1 cellular context compared by ENCODE assay signal in the genomic region with DNA sequence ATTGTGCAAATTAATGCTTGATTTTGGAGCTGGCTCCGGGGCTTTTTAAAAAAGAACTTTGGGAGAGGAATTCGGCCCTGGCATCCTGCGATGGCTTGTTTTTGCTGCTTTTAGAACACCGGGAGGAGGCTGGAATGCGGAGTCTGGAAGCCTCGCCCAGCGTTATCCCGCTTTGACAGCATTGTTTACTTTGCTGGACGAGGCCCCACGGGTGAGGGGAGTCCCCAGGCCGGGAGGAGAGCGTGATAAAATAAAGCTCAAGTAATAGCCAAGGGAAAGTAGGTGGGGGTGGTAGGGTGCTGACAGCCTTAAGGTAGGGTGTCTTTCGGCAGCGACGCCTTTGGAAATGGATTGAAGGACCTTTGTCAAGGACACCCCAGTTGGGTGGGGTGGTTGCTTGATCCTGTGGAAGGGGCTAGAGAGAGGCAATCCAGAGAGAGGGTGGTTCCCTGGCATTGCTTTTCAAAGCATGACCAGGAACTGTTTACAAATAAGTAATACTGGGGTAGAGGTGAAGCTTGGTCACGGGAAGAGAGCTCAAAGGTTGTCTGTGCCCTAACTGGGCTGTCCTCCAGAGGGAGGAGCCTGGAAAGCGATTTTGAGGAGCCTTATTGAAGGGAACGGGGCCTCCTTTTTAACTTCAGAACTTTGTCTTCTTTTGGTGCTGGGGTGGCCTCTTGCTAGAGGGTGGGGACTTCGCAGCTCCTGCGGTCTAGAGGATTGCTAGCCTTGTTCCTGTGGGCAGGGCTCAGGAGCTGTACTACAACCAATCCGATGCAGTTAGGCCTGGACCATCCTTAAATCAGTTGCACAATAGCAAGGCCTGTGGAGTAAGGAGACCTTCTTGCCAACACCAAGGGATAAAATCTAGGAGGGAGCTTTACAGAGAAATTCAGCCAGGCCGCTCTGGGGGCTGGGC.
TF ChIP-seq lines count a peak whose summit lies in the region.

No MANE protein-coding gene starts in this region.

TF ChIP-seq in HepG2, 621 proteins besides CTCF, POLR2A, EP300 and RAD21 (continued from another document and continues in another):
- TF ChIP-seq, protein P1, sequence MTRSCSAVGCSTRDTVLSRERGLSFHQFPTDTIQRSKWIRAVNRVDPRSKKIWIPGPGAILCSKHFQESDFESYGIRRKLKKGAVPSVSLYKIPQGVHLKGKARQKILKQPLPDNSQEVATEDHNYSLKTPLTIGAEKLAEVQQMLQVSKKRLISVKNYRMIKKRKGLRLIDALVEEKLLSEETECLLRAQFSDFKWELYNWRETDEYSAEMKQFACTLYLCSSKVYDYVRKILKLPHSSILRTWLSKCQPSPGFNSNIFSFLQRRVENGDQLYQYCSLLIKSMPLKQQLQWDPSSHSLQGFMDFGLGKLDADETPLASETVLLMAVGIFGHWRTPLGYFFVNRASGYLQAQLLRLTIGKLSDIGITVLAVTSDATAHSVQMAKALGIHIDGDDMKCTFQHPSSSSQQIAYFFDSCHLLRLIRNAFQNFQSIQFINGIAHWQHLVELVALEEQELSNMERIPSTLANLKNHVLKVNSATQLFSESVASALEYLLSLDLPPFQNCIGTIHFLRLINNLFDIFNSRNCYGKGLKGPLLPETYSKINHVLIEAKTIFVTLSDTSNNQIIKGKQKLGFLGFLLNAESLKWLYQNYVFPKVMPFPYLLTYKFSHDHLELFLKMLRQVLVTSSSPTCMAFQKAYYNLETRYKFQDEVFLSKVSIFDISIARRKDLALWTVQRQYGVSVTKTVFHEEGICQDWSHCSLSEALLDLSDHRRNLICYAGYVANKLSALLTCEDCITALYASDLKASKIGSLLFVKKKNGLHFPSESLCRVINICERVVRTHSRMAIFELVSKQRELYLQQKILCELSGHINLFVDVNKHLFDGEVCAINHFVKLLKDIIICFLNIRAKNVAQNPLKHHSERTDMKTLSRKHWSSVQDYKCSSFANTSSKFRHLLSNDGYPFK (CRISPR knock-in tag; IDR thresholded peaks at IDR 0.05; ENCODE audit: borderline replicate concordance) = peak; percentile 38; the same call in 1 of the 2 replicates
- TF ChIP-seq, protein P2, sequence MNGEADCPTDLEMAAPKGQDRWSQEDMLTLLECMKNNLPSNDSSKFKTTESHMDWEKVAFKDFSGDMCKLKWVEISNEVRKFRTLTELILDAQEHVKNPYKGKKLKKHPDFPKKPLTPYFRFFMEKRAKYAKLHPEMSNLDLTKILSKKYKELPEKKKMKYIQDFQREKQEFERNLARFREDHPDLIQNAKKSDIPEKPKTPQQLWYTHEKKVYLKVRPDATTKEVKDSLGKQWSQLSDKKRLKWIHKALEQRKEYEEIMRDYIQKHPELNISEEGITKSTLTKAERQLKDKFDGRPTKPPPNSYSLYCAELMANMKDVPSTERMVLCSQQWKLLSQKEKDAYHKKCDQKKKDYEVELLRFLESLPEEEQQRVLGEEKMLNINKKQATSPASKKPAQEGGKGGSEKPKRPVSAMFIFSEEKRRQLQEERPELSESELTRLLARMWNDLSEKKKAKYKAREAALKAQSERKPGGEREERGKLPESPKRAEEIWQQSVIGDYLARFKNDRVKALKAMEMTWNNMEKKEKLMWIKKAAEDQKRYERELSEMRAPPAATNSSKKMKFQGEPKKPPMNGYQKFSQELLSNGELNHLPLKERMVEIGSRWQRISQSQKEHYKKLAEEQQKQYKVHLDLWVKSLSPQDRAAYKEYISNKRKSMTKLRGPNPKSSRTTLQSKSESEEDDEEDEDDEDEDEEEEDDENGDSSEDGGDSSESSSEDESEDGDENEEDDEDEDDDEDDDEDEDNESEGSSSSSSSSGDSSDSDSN (CRISPR knock-in tag; IDR thresholded peaks at IDR 0.05) = peak; percentile 6; the same call in 1 of the 2 replicates
- TF ChIP-seq HMGXB3 (CRISPR knock-in tag; IDR thresholded peaks at IDR 0.05; ENCODE audit: borderline replicate concordance) = no peak
- TF ChIP-seq TMF1 (CRISPR knock-in tag; IDR thresholded peaks at IDR 0.05; ENCODE audit: low read depth) = no peak
- TF ChIP-seq HOXD1 (CRISPR knock-in tag; IDR thresholded peaks at IDR 0.05) = no peak
- TF ChIP-seq ETV5 (CRISPR knock-in tag; IDR thresholded peaks at IDR 0.05; ENCODE audit: borderline replicate concordance) = no peak
- TF ChIP-seq FOXP1 (IDR thresholded peaks at IDR 0.05) = 0 out of 2 replicates have a peak, but pooled peaks have one; percentile 34
- peak; percentile 81 for TF ChIP-seq FOXP1 (CRISPR knock-in tag; IDR thresholded peaks at IDR 0.05)
- TF ChIP-seq ZNF17 (CRISPR knock-in tag; IDR thresholded peaks at IDR 0.05) = no peak
- TF ChIP-seq ZNF30 (CRISPR knock-in tag; IDR thresholded peaks at IDR 0.05) = no peak
- TF ChIP-seq HNF4G (IDR thresholded peaks at IDR 0.05; ENCODE audit: borderline replicate concordance, low read depth, low read length) = peak; percentile 59
- TF ChIP-seq HNF4G (CRISPR knock-in tag; IDR thresholded peaks at IDR 0.05; ENCODE audit: borderline replicate concordance, low read depth) = peak; percentile 60
- TF ChIP-seq, protein P3, sequence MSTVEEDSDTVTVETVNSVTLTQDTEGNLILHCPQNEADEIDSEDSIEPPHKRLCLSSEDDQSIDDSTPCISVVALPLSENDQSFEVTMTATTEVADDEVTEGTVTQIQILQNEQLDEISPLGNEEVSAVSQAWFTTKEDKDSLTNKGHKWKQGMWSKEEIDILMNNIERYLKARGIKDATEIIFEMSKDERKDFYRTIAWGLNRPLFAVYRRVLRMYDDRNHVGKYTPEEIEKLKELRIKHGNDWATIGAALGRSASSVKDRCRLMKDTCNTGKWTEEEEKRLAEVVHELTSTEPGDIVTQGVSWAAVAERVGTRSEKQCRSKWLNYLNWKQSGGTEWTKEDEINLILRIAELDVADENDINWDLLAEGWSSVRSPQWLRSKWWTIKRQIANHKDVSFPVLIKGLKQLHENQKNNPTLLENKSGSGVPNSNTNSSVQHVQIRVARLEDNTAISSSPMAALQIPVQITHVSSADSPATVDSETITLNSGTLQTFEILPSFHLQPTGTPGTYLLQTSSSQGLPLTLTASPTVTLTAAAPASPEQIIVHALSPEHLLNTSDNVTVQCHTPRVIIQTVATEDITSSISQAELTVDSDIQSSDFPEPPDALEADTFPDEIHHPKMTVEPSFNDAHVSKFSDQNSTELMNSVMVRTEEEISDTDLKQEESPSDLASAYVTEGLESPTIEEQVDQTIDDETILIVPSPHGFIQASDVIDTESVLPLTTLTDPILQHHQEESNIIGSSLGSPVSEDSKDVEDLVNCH (CRISPR knock-in tag; IDR thresholded peaks at IDR 0.05) = no peak
- TF ChIP-seq FOXK1 (CRISPR knock-in tag; IDR thresholded peaks at IDR 0.05; ENCODE audit: borderline replicate concordance, low read depth) = peak; percentile 67; the same call in 1 of the 2 replicates
- TF ChIP-seq, protein P4, sequence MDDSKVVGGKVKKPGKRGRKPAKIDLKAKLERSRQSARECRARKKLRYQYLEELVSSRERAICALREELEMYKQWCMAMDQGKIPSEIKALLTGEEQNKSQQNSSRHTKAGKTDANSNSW (CRISPR knock-in tag; IDR thresholded peaks at IDR 0.05; ENCODE audit: borderline replicate concordance) = no peak
- no peak for TF ChIP-seq TERF1 (CRISPR knock-in tag; IDR thresholded peaks at IDR 0.05)
- TF ChIP-seq POLR2AphosphoS5 (IDR thresholded peaks at IDR 0.05; ENCODE audit: low read depth, low read length) = no peak
- TF ChIP-seq CEBPG (CRISPR knock-in tag; IDR thresholded peaks at IDR 0.05) = peak; percentile 88
- no peak for TF ChIP-seq ZBTB42 (CRISPR knock-in tag; IDR thresholded peaks at IDR 0.05)
- TF ChIP-seq NFATC3 (CRISPR knock-in tag; IDR thresholded peaks at IDR 0.05) = no peak
- TF ChIP-seq EEA1 (CRISPR knock-in tag; IDR thresholded peaks at IDR 0.05; ENCODE audit: borderline replicate concordance) = no peak
- peak; percentile 78 for TF ChIP-seq SAP130 (CRISPR knock-in tag; IDR thresholded peaks at IDR 0.05; ENCODE audit: low read depth)
- TF ChIP-seq CENPT (CRISPR knock-in tag; IDR thresholded peaks at IDR 0.05; ENCODE audit: low read depth) = no peak
- no peak for TF ChIP-seq SOX13 (IDR thresholded peaks at IDR 0.05)
- peak in 1 of 2 experiments; percentile 55; a peak in 1 of 4 replicates for TF ChIP-seq SOX13 (CRISPR knock-in tag; conservative IDR thresholded peaks at IDR 0.05 in 1 of 2, IDR thresholded peaks at IDR 0.05 in 1 of 2)
- no peak for TF ChIP-seq CCAR2 (optimal IDR thresholded peaks at IDR 0.05; ENCODE audit: low read depth, low read length)
- no peak for TF ChIP-seq MZF1 (CRISPR knock-in tag; IDR thresholded peaks at IDR 0.05; ENCODE audit: borderline replicate concordance)
- peak; percentile 16; the same call in 1 of the 2 replicates for TF ChIP-seq USF2 (IDR thresholded peaks at IDR 0.05; ENCODE audit: low read depth, low read length)
- TF ChIP-seq USF2 (CRISPR knock-in tag; IDR thresholded peaks at IDR 0.05; ENCODE audit: borderline replicate concordance) = no peak
- TF ChIP-seq ZKSCAN8 (CRISPR knock-in tag; IDR thresholded peaks at IDR 0.05; ENCODE audit: borderline replicate concordance) = no peak
- TF ChIP-seq, protein P5, sequence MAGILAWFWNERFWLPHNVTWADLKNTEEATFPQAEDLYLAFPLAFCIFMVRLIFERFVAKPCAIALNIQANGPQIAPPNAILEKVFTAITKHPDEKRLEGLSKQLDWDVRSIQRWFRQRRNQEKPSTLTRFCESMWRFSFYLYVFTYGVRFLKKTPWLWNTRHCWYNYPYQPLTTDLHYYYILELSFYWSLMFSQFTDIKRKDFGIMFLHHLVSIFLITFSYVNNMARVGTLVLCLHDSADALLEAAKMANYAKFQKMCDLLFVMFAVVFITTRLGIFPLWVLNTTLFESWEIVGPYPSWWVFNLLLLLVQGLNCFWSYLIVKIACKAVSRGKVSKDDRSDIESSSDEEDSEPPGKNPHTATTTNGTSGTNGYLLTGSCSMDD (CRISPR knock-in tag; IDR thresholded peaks at IDR 0.05) = no peak
- no peak for TF ChIP-seq JUND (CRISPR knock-in tag; IDR thresholded peaks at IDR 0.05)
- no peak for TF ChIP-seq NFRKB (IDR thresholded peaks at IDR 0.05)
- no peak for TF ChIP-seq ATF2 (CRISPR knock-in tag; IDR thresholded peaks at IDR 0.05)
